1 cellular context compared by ENCODE assay signal in the genomic region with DNA sequence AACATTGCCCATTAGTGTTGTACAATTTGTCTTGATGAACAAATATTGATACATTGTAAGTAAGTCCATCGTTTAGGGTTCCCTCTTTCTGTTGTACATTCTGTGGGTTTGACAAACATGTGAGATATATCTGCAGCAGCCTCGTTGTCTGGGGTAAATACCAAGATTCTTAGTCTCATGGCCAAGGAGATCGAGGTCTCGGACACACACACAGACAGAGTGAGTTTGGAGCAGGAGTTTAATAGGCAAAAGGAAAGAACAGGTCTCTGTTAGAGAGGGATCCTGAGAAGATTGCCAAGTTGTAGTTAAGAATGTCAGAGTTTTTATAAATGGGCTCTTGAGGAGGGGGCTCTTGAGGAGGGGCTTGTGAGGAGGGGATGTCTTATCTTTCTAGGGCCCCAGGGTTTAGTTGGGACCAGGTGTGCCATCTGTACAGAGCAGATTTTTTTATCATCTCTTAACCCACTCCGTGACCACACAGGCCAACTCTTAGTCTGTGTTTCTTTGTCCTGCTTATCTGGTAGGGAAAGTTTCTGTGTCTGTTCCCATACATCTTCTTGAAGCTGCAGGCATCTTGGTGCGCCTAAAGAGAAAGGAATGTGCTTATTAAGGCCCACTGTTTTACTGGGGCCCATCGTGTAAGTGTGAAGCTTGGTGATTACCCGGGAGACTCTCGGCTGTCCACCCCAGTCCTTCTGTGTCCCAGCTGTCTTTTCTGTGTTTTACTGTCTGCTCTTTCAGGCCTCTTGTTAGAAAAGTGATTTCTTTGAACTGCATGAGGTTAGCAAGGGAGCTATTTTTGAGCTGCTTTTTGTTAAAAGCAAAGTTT.
A peak's percentile ranks its signal among the peaks of the same experiment; 100 is the strongest.
TF ChIP-seq lines count a peak whose summit lies in the region.

No MANE protein-coding gene starts in this region.

TF ChIP-seq in H1, 55 proteins besides CTCF, POLR2A, EP300 and RAD21:
- no peak for TF ChIP-seq FOSL1 (IDR thresholded peaks at IDR 0.05; ENCODE audit: insufficient read depth, low read depth, low read length)
- TF ChIP-seq, protein P1, sequence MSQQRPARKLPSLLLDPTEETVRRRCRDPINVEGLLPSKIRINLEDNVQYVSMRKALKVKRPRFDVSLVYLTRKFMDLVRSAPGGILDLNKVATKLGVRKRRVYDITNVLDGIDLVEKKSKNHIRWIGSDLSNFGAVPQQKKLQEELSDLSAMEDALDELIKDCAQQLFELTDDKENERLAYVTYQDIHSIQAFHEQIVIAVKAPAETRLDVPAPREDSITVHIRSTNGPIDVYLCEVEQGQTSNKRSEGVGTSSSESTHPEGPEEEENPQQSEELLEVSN (IDR thresholded peaks at IDR 0.05): 0 out of 2 replicates have a peak, but pooled peaks have one; percentile 20
- no peak for TF ChIP-seq RXRA (IDR thresholded peaks at IDR 0.05; ENCODE audit: insufficient read depth, low read depth, low read length)
- no peak for TF ChIP-seq RNF2 (IDR thresholded peaks at IDR 0.05; ENCODE audit: borderline replicate concordance, low read depth, low read length, missing control alignments, poor library complexity, severe bottlenecking)
TF ChIP-seq in H1: peak in this region for 1.
